Comparison of ENCODE assay signal across 9 cellular contexts in the genomic region with DNA sequence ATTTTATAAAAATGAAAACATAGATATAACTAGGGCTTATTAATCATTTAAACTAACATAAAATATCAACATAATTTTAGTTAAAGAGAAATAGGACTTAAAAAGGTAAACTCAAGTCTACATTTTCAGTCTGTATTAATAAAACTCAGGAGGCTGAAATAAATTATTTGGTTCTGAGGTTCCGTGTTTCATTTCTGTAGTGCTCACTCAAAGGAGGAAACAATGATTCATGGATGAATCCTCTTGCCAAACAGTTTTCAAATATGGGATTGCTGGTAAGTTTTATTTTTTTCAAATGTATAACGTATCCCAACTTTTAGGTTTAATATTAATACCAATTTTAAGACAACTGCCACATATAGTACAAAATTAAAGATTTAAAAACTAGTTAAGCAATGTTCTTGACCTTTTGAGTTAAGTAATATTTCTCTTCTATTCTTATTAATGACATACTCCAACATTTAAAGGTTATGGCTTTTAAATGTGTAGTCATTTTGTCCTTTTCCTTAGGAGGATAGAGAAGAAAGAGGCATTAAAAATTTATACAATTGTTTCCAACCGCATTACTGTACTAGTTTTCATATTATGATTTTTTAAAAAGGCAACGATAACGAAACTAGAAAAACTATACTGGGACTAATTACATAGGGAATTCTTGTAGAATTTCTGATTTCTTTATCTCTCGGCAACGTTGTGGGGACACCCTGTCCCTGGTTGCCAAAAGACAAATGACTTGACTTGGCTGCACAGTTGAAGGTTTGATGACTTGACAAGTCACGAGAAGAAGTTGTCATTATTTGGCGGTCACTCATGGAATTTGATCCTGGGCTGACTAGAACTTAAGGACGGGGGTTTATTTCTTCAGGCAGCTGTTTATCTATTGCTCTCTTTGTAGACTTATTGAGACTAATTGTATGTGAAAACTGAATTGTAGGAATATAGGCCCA.
DNase-seq lines count a peak whose midpoint lies in the region; ATAC-seq, FAIRE-seq and TF ChIP-seq lines count a peak whose summit lies in the region.
"Had no signal": no experiment of that assay in that cellular context is flagged by ENCODE, and none has a peak within 500 bp of the region (broad histone marks: within the 10 kb centered on the region; RNA-seq: fewer than 3 reads in every experiment).

No MANE protein-coding gene starts in this region.

- peak; percentile 30 to 46 for ATAC-seq in activated CD4-positive, CD25-positive, alpha-beta regulatory T cell treated with anti-CD3 and anti-CD28 coated beads, Interleukin-2, amount 50 U/mL, for 24 hours
- peak; percentile 85 for ATAC-seq in thoracic aorta (ENCODE audit: insufficient number of reproducible peaks, low FRiP score, low read depth)
- no peak for ATAC-seq in HG03457 (IDR thresholded peaks at IDR 0.05; ENCODE audit: unreplicated experiment)
- no peak for ATAC-seq in HG02798 (IDR thresholded peaks at IDR 0.05; ENCODE audit: poor library complexity, unreplicated experiment)

- H3K9me3 ChIP-seq in kidney (ENCODE audit: control insufficient read depth in 1 of 2, low read length in 2 of 2) (no peaks in the 10 kb centered on the region), thoracic aorta (no peaks in the 10 kb centered on the region)

- H3K27ac ChIP-seq in kidney (ENCODE audit: low read depth in 2 of 2, low read length in 2 of 2) (peak overlapping the region in 1 of 2 donors; percentile 91), thoracic aorta (peak overlapping the region; percentile 82 to 91)

- intact Hi-C loops in kidney (cut with DNase I): no loop called here

- peak; percentile 84 for FAIRE-seq in kidney (lab: Jason Lieb, UNC)
- FAIRE-seq: urothelium cell line had no signal

- DNase-seq in activated CD4-positive, CD25-positive, alpha-beta regulatory T cell (lab: John Stamatoyannopoulos, UW): no peak
- DNase-seq in astrocyte of the hippocampus (ENCODE audit: low read depth, low spot score) (peak; percentile 31), kidney (no peak), thoracic aorta (ENCODE audit: low spot score) (no peak), OCI-M1 (lab: John Stamatoyannopoulos, UW) (no peak)

- H3K4me1 ChIP-seq in kidney (ENCODE audit: control insufficient read depth in 1 of 2, insufficient read depth in 1 of 2, low read depth in 1 of 2, low read length in 2 of 2): peaks cover 11% of the 10 kb centered on the region in 2 donors
- peaks cover 10 to 22% of the 10 kb centered on the region in 2 donors for H3K4me1 ChIP-seq in thoracic aorta (ENCODE audit: control insufficient read depth in 1 of 2, low read depth in 2 of 2)

- H3K4me3 ChIP-seq in kidney (ENCODE audit: low read length in 2 of 2): peak overlapping the region; percentile 47 to 68
- H3K4me3 ChIP-seq in thoracic aorta: peak overlapping the region; percentile 80

- H3K36me3 ChIP-seq in kidney (ENCODE audit: control insufficient read depth in 1 of 2, insufficient read depth in 2 of 2, low read length in 2 of 2) (peaks cover 17 to 36% of the 10 kb centered on the region in 2 donors), thoracic aorta (peaks cover 11% of the 10 kb centered on the region)

- TF ChIP-seq CTCF in kidney (IDR thresholded peaks at IDR 0.05; ENCODE audit: borderline replicate concordance, extremely low read depth, insufficient read depth) (no peak), thoracic aorta (IDR thresholded peaks at IDR 0.05) (no peak)

- peak overlapping the region; percentile 22 to 52 for H3K9ac ChIP-seq in kidney (ENCODE audit: low read length in 2 of 2)

- H3K27me3 ChIP-seq in thoracic aorta (replicated peaks; ENCODE audit: insufficient read depth): no peaks in the 10 kb centered on the region

Comparison
In these comparisons a context has a peak if more than half of its experiments do, and no peak if none do; other contexts are left out.
1. ATAC-seq: peak in activated CD4-positive, CD25-positive, alpha-beta regulatory T cell treated with anti-CD3 and anti-CD28 coated beads, Interleukin-2, amount 50 U/mL, for 24 hours (2 of 2) and thoracic aorta (single experiment); none in HG03457 (single experiment) and HG02798 (single experiment).